12 cellular contexts compared by ENCODE assay signal in the genomic region with DNA sequence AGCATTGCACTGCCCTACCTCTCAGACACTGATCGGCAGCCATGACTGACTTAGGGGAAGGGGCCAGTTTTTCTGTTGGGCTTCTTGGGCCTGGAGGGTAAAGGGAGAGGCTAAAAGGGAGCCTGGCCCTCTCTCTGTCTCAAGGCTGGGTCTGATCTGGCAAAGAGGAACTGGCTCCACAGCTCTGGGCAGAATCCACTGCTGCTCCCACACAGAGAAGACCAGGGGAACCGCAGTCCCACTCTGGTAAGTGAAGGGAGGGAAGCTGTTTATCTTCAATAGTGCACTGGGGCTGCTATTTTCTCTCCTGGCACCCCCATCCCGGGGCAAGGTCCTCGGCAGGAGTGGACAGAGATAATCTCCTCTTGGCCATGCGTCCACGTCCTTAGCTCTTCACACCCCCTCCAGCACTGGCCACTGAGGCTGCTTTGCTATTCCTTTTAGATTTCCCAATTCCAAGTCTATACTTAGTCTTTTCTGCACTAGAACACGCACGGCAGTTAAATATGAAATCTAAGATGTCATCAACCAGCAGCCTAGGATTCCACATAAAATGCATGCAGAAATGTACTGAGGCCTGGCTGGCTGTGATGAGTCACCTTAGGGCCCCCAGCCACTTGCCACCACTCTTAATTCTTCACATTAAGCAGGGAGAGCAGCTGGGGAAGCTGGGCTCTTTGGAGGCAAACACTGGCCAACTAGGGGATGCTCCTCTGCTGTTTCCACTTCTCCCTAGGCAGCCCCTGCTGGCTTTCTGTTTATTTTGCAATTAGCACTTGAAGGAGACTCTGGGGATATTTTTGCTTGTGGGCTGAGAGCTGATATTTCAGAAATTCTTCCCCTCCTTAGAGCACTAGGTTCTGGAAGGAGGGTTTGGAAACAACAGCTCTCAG.
DNase-seq lines count a peak whose midpoint lies in the region; ATAC-seq and TF ChIP-seq lines count a peak whose summit lies in the region.
"Had no signal": no experiment of that assay in that cellular context is flagged by ENCODE, and none has a peak within 500 bp of the region (broad histone marks: within the 10 kb centered on the region; RNA-seq: fewer than 3 reads in every experiment).

No MANE protein-coding gene starts in this region.

- H2BK5ac ChIP-seq in IMR-90 (ENCODE audit: low read depth, low read length, poor library complexity, severe bottlenecking): no peak overlapping the region

- no peak overlapping the region for H3K56ac ChIP-seq in IMR-90 (ENCODE audit: extremely low read depth, insufficient read depth, low read length)

- no peak overlapping the region for H4K91ac ChIP-seq in IMR-90 (ENCODE audit: insufficient read depth, low read depth, low read length)

- H2AFZ ChIP-seq in IMR-90 (replicated peaks; ENCODE audit: low read length, poor library complexity) (no peak overlapping the region), osteoblast (ENCODE audit: low read length) (peak overlapping the region; percentile 51)

- no TSS peak for BruUV-seq in IMR-90 (replicated peaks; lab: Mats Ljungman, UMichigan)

- H3K4me3 ChIP-seq in IMR-90 (ENCODE audit: insufficient read depth, low read depth, low read length): no peak overlapping the region
- H3K4me3 ChIP-seq in osteoblast (ENCODE audit: insufficient read depth, low read length): no peak overlapping the region
- H3K4me3 ChIP-seq in HAP-1: no peak overlapping the region

- H3K27ac Mint-ChIP-seq in chondrocyte (ENCODE audit: unreplicated experiment): peak overlapping the region; percentile 58
- H3K27ac Mint-ChIP-seq: activated naive CD4-positive, alpha-beta T cell treated with anti-CD3 and anti-CD28 coated beads, Interleukin-2, amount 10 ng/mL, durations not matched to agents 7 days and 5 days; progenitor cell of endocrine pancreas had no signal

- no peak overlapping the region for H2AK5ac ChIP-seq in IMR-90 (ENCODE audit: low read depth, low read length)

- no peaks in the 10 kb centered on the region for H3K9me3 Mint-ChIP-seq in chondrocyte (ENCODE audit: low read depth)
- H3K9me3 Mint-ChIP-seq: activated naive CD4-positive, alpha-beta T cell treated with anti-CD3 and anti-CD28 coated beads, Interleukin-2, amount 10 ng/mL, durations not matched to agents 7 days and 5 days had no signal

- H2BK15ac ChIP-seq in IMR-90 (ENCODE audit: low read depth, low read length): no peak overlapping the region

- H3K4me3 Mint-ChIP-seq in chondrocyte (ENCODE audit: unreplicated experiment): no peak overlapping the region
- H3K4me3 Mint-ChIP-seq: activated naive CD4-positive, alpha-beta T cell treated with anti-CD3 and anti-CD28 coated beads, Interleukin-2, amount 10 ng/mL, durations not matched to agents 7 days and 5 days had no signal

- ATAC-seq in IMR-90 (ENCODE audit: low read depth) (peak; percentile 80), HG02759 (IDR thresholded peaks at IDR 0.05; ENCODE audit: unreplicated experiment) (no peak)
- ATAC-seq: activated CD4-positive, CD25-positive, alpha-beta regulatory T cell treated with anti-CD3 and anti-CD28 coated beads, Interleukin-2, amount 50 U/mL, for 24 hours had no signal

- H3K14ac ChIP-seq in IMR-90 (replicated peaks; ENCODE audit: low read depth, low read length): no peak overlapping the region

- H3K27ac ChIP-seq in IMR-90 (ENCODE audit: insufficient read depth, low read length) (no peak overlapping the region), osteoblast (ENCODE audit: low read depth, low read length) (no peak overlapping the region)

- no peak overlapping the region for H2BK120ac ChIP-seq in IMR-90 (ENCODE audit: low read depth, low read length)

- WGBS in IMR-90 (ENCODE audit: extremely low coverage in 2 of 2, insufficient read length in 1 of 2), 2 experiments: no CpG with 5 or more reads among the region's 8 CpGs

- peaks cover 5% of the 10 kb centered on the region for H3K9me1 ChIP-seq in IMR-90 (ENCODE audit: insufficient read depth, low read length)

- in situ Hi-C loops in IMR-90 (cut with MboI; ENCODE audit: low sequenced_read_pairs) (no loop called here), HAP-1 (cut with MboI; ENCODE audit: low sequenced_read_pairs) (no loop called here)

- no peak overlapping the region for H3K23ac ChIP-seq in IMR-90 (ENCODE audit: low read depth, low read length)

- H4K20me1 ChIP-seq in IMR-90 (ENCODE audit: insufficient read depth, low read length): no peaks in the 10 kb centered on the region
- no peaks in the 10 kb centered on the region for H4K20me1 ChIP-seq in osteoblast (ENCODE audit: insufficient read depth, low read length)

- TF ChIP-seq CTCF in IMR-90 (conservative IDR thresholded peaks at IDR 0.05; ENCODE audit: low read depth, low read length): no peak
- peak; percentile 19 for TF ChIP-seq CTCF in chondrocyte (IDR thresholded peaks at IDR 0.05)
- TF ChIP-seq CTCF in osteoblast (IDR thresholded peaks at IDR 0.05; ENCODE audit: extremely low read depth, low read depth, low read length): no peak

- H3K36me3 ChIP-seq in IMR-90 (ENCODE audit: control insufficient read depth, insufficient read depth, low read length) (no peaks in the 10 kb centered on the region), osteoblast (ENCODE audit: insufficient read depth, low read length) (no peaks in the 10 kb centered on the region), HAP-1 (replicated peaks) (no peaks in the 10 kb centered on the region)

- H3K4me1 Mint-ChIP-seq in chondrocyte (ENCODE audit: low read depth): peaks cover 31% of the 10 kb centered on the region

- no peak overlapping the region for H3K9ac ChIP-seq in IMR-90 (ENCODE audit: low read depth, low read length)

- TF ChIP-seq RAD21 in IMR-90 (IDR thresholded peaks at IDR 0.05; ENCODE audit: low read length): no peak

- no peaks in the 10 kb centered on the region for H3K27me3 ChIP-seq in IMR-90 (ENCODE audit: control insufficient read depth, insufficient read depth, low read length)
- no peaks in the 10 kb centered on the region for H3K27me3 ChIP-seq in osteoblast (ENCODE audit: insufficient read depth, low read length)
- peaks cover 3% of the 10 kb centered on the region; the same call in 1 of the 2 replicates for H3K27me3 ChIP-seq in HAP-1 (ENCODE audit: low read depth)

- H2AK9ac ChIP-seq in IMR-90 (replicated peaks; ENCODE audit: low read depth, low read length, poor library complexity): no peak overlapping the region

- intact Hi-C loops in IMR-90 (cut with micrococcal nuclease): no loop called here

- no peaks in the 10 kb centered on the region for H3K79me1 ChIP-seq in IMR-90 (ENCODE audit: low read depth in 1 of 2, low read length in 2 of 2)

- dilution Hi-C loops in IMR-90 (cut with HindIII; ENCODE audit: low sequenced_read_pairs, unreplicated experiment): no loop called here

- H3K4me2 ChIP-seq in IMR-90 (ENCODE audit: low read depth, low read length) (no peak overlapping the region), osteoblast (ENCODE audit: insufficient read depth, low read length) (peak overlapping the region; percentile 46)

- no peak overlapping the region for H3K4ac ChIP-seq in IMR-90 (ENCODE audit: low read depth, low read length)

- no peak overlapping the region for H4K5ac ChIP-seq in IMR-90 (ENCODE audit: low read depth, low read length)

- peaks cover 5% of the 10 kb centered on the region for H3K36me3 Mint-ChIP-seq in chondrocyte (ENCODE audit: low read depth)
- H3K36me3 Mint-ChIP-seq: activated naive CD4-positive, alpha-beta T cell treated with anti-CD3 and anti-CD28 coated beads, Interleukin-2, amount 10 ng/mL, durations not matched to agents 7 days and 5 days had no signal

- no peak overlapping the region for H4K8ac ChIP-seq in IMR-90 (ENCODE audit: low read depth in 2 of 2, low read length in 2 of 2)

- H3K18ac ChIP-seq in IMR-90 (ENCODE audit: low read depth, low read length): no peak overlapping the region

- H3K9me3 ChIP-seq in IMR-90 (ENCODE audit: control insufficient read depth, insufficient read depth, low read length) (no peaks in the 10 kb centered on the region), osteoblast (ENCODE audit: low read depth, low read length) (no peaks in the 10 kb centered on the region), HAP-1 (no peaks in the 10 kb centered on the region; the same call in 1 of the 2 replicates)

- no peaks in the 10 kb centered on the region for H3K79me2 ChIP-seq in osteoblast (ENCODE audit: insufficient read depth, low read length)

- H3K4me1 ChIP-seq in IMR-90 (ENCODE audit: control insufficient read depth, insufficient read depth, low read length): peaks cover 9% of the 10 kb centered on the region
- peaks cover 10% of the 10 kb centered on the region for H3K4me1 ChIP-seq in osteoblast (ENCODE audit: insufficient read depth, low read length)
- no peaks in the 10 kb centered on the region for H3K4me1 ChIP-seq in HAP-1

- peaks cover 9% of the 10 kb centered on the region for H3K27me3 Mint-ChIP-seq in chondrocyte (ENCODE audit: low read depth)

- POLR2A ChIA-PET in IMR-90 (lab: Charles Lee; ENCODE audit: unreplicated experiment): no interaction called here

- no peak for TF ChIP-seq POLR2A in IMR-90 (IDR thresholded peaks at IDR 0.05; ENCODE audit: low read depth, low read length)

- DNase-seq in IMR-90 (peak; percentile 60), NCI-H69 (lab: John Stamatoyannopoulos, UW) (peak; percentile 97), chondrocyte (ENCODE audit: low spot score) (no peak), osteoblast (ENCODE audit: insufficient read length, low spot score, missing footprints) (no peak), NCI-H1694 treated with DMSO at 0.1 percent for 48 hours (lab: John Stamatoyannopoulos, UW) (no peak), HAP-1 (ENCODE audit: low spot score in 2 of 2) (no peak)
- no peak for DNase-seq in stimulated activated CD4-positive, alpha-beta T cell treated with anti-CD3 and anti-CD28 coated beads, Interleukin-15, amount 100 ng/mL, for 24 hours
- DNase-seq: activated naive CD4-positive, alpha-beta T cell treated with anti-CD3 and anti-CD28 coated beads, Interleukin-2, amount 10 ng/mL, durations not matched to agents 7 days and 5 days; DND-41 had no signal

- CTCF ChIA-PET in IMR-90 (lab: Yijun Ruan, JAX): interaction anchor here (1.4 kb wide), 1 partner anchor 10 kb away, joined by 4 read pairs; no protein-coding TSS in a partner anchor

- no peak overlapping the region for H2BK20ac ChIP-seq in IMR-90 (ENCODE audit: low read depth, low read length)

TF ChIP-seq in IMR-90, 13 proteins besides CTCF, POLR2A, EP300 and RAD21 (continues in another document):
- TF ChIP-seq FOS (IDR thresholded peaks at IDR 0.05; ENCODE audit: low read depth, low read length): 0 out of 2 replicates have a peak, but pooled peaks have one; percentile 14
- TF ChIP-seq MAFK (IDR thresholded peaks at IDR 0.05; ENCODE audit: low read depth, low read length): no peak
- no peak for TF ChIP-seq CEBPB (IDR thresholded peaks at IDR 0.05; ENCODE audit: low read depth, low read length)

Comparison
In these comparisons a context has a peak if more than half of its experiments do, and no peak if none do; other contexts are left out.
1. DNase-seq: peak in IMR-90 (single experiment) and NCI-H69 (single experiment); none in chondrocyte (single experiment), osteoblast (single experiment), NCI-H1694 treated with DMSO at 0.1 percent for 48 hours (single experiment), HAP-1 (0 of 2) and stimulated activated CD4-positive, alpha-beta T cell treated with anti-CD3 and anti-CD28 coated beads, Interleukin-15, amount 100 ng/mL, for 24 hours (single experiment).